20 cellular contexts compared by ENCODE assay signal in genomic region chr20:43363506-43363905, GRCh38.
"Had no signal": no experiment of that assay in that cellular context is flagged by ENCODE, and none has a peak within 500 bp of the region (broad histone marks: within the 10 kb centered on the region; RNA-seq: fewer than 3 reads in every experiment).

No MANE protein-coding gene starts in this region.

- H3K4me1 ChIP-seq: pancreas, thyroid gland had no signal

- FAIRE-seq: astrocyte, frontal cortex, pancreas had no signal

- H3K36me3 ChIP-seq: pancreas, thyroid gland had no signal

- DNase-seq: activated CD4-positive, alpha-beta T cell treated with anti-CD3 and anti-CD28 coated beads for 4 hours; activated CD4-positive, alpha-beta T cell treated with anti-CD3 and anti-CD28 coated beads, Interleukin-2, amount 50 U/mL, for 48 hours; activated CD4-positive, CD25-positive, alpha-beta regulatory T cell; activated naive CD4-positive, alpha-beta T cell treated with Interleukin-2 at 50 U/mL for 16 hours; activated naive CD8-positive, alpha-beta T cell treated with anti-CD3 and anti-CD28 coated beads for 36 hours; activated T-cell treated with anti-CD3 and anti-CD28 coated beads, Interleukin-2, amount 50 U/mL, for 48 hours; central memory CD4-positive, alpha-beta T cell; dermis blood vessel endothelial cell; effector CD8-positive, alpha-beta T cell; glutamatergic neuron; hippocampal formation; pancreas; right cardiac atrium; stimulated activated CD4-positive, alpha-beta T cell treated with anti-CD3 and anti-CD28 coated beads, Interleukin-12 subunit alpha, Interleukin-12 subunit beta, amount 100 ng/mL, for 4 hours; stimulated activated CD4-positive, alpha-beta T cell treated with anti-CD3 and anti-CD28 coated beads, Interleukin-4, amount 100 ng/mL, for 4 hours; stimulated activated naive CD8-positive, alpha-beta T cell treated with anti-CD3 and anti-CD28 coated beads, Interleukin-15, Interleukin-2, amounts not matched to agents 100 U/mL and 50 U/mL, for 24 hours; substantia nigra; thyroid gland had no signal

- H3K27ac ChIP-seq: pancreas, thyroid gland had no signal

- H3K4me3 ChIP-seq: pancreas, thyroid gland had no signal

- H3K27me3 ChIP-seq: thyroid gland had no signal

- H3K9me3 ChIP-seq: pancreas, thyroid gland had no signal
